Comparison of ENCODE assay signal across 14 cellular contexts in the genomic region with DNA sequence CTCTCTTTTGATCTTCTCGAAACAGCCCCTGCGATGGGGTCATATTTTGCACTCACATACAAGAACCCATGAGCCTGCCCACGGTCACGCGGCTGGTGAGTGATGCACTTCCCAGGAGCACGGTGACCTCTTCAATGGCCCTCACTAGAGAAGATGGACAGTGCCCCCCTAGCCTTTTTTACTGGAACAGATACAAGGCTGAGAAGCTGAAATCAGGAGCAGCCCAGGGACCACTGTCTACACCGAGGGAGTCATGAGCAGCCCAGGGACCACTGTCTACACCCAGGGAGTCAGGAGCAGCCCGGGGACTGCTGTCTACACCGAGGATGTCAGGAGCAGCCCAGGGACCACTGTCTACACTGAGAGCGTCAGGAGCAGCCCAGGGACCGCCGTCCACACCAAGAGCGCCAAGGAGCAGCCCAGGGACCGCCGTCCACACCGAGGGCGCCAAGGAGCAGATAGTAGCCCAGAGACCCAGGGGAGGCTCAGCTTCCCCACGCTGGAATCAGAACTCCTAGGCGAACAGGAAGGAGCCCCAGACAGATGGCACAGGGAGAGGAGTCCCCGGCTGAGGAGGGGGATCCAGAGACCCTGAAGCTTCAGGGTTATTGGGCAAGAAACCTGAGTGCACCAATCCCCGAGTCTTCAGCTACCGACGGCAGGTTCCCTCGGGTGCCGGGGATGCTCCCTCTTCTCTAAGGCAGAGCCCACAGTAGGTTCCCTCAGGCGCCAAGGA. TPM values are rescaled to one million over a fixed set of nuclear protein-coding genes. Genes with fewer than 3 reads are reported as not detected.
A peak's percentile ranks its signal among the peaks of the same experiment; 100 is the strongest.
DNase-seq lines count a peak whose midpoint lies in the region; ATAC-seq and TF ChIP-seq lines count a peak whose summit lies in the region.
"Had no signal": no experiment of that assay in that cellular context is flagged by ENCODE, and none has a peak within 500 bp of the region (broad histone marks: within the 10 kb centered on the region; RNA-seq: fewer than 3 reads in every experiment).

No MANE protein-coding gene starts in this region.

- intact Hi-C loops in colonic mucosa (cut with DNase I) (no loop called here), OCI-LY7 (cut with micrococcal nuclease; ENCODE audit: unreplicated experiment) (no loop called here)

- peaks cover 52% of the 10 kb centered on the region for H3K4me1 Mint-ChIP-seq in activated naive CD8-positive, alpha-beta T cell (ENCODE audit: low read depth)
- peaks cover 30% of the 10 kb centered on the region for H3K4me1 Mint-ChIP-seq in activated naive CD8-positive, alpha-beta T cell treated with anti-CD3 and anti-CD28 coated beads, Interleukin-2, amount 50 U/mL, for 24 hours
- peaks cover 19 to 28% of the 10 kb centered on the region in 2 donors for H3K4me1 Mint-ChIP-seq in effector memory CD8-positive, alpha-beta T cell (ENCODE audit: low read depth in 2 of 2)
- H3K4me1 Mint-ChIP-seq in stimulated activated memory B cell treated with anti-CD40 and anti-IgM and Interleukin-4, amounts not matched to agents 10 μg/mL and 1 μg/mL and 100 μg/mL, for 72 hours = peaks cover 32% of the 10 kb centered on the region

- H3K9me2 ChIP-seq in OCI-LY7 (ENCODE audit: insufficient read depth, low read length) = no peaks in the 10 kb centered on the region

- H3K4me2 ChIP-seq in OCI-LY7 (ENCODE audit: low read length) = no peak overlapping the region

- H4K20me1 ChIP-seq in OCI-LY7 (ENCODE audit: insufficient read depth, low read length) = no peaks in the 10 kb centered on the region

- H3K36me3 Mint-ChIP-seq in activated naive CD8-positive, alpha-beta T cell = peaks cover 8% of the 10 kb centered on the region
- peaks cover 21% of the 10 kb centered on the region for H3K36me3 Mint-ChIP-seq in activated naive CD8-positive, alpha-beta T cell treated with anti-CD3 and anti-CD28 coated beads, Interleukin-2, amount 50 U/mL, for 24 hours (ENCODE audit: low read depth)
- peaks cover 19% of the 10 kb centered on the region for H3K36me3 Mint-ChIP-seq in effector memory CD8-positive, alpha-beta T cell (ENCODE audit: insufficient read depth)
- peaks cover 76% of the 10 kb centered on the region for H3K36me3 Mint-ChIP-seq in stimulated activated memory B cell treated with anti-CD40 and anti-IgM and Interleukin-4, amounts not matched to agents 10 μg/mL and 1 μg/mL and 100 μg/mL, for 72 hours

- ATAC-seq in activated naive CD8-positive, alpha-beta T cell treated with anti-CD3 and anti-CD28 coated beads, Interleukin-2, amount 50 U/mL, for 24 hours = no peak
- ATAC-seq in effector memory CD8-positive, alpha-beta T cell (replicated peaks) = no peak
- ATAC-seq in stimulated activated memory B cell treated with anti-CD40 and anti-IgM and Interleukin-4, amounts not matched to agents 10 μg/mL and 1 μg/mL and 100 μg/mL, for 72 hours = no peak
- ATAC-seq in HG03342 (IDR thresholded peaks at IDR 0.05; ENCODE audit: unreplicated experiment) = no peak
- ATAC-seq: pancreas had no signal

- no peak for DNase-seq in activated naive CD8-positive, alpha-beta T cell treated with anti-CD3 and anti-CD28 coated beads, Interleukin-2, amount 50 U/mL, for 24 hours
- DNase-seq in GM06990 (ENCODE audit: extremely low read depth, insufficient read length) (peak; percentile 3), colonic mucosa (no peak), OCI-LY7 (ENCODE audit: low spot score) (no peak)
- no peak for DNase-seq in effector memory CD8-positive, alpha-beta T cell
- DNase-seq: foreskin fibroblast, GDM1, NCI-H524 treated with DMSO at 0.1 percent for 48 hours, SIG-M5 had no signal

- H3K4me3 ChIP-seq in GM06990 (replicated peaks; ENCODE audit: low read depth, low read length) (no peak overlapping the region), colonic mucosa (no peak overlapping the region), OCI-LY7 (ENCODE audit: low read depth, low read length, poor library complexity, severe bottlenecking) (no peak overlapping the region)
- H3K4me3 ChIP-seq: pancreas, suprapubic skin had no signal

- no peak overlapping the region for H2AFZ ChIP-seq in OCI-LY7 (ENCODE audit: low read length)

- no peaks in the 10 kb centered on the region for H3K4me1 ChIP-seq in colonic mucosa
- peaks cover 57% of the 10 kb centered on the region for H3K4me1 ChIP-seq in OCI-LY7 (ENCODE audit: insufficient read depth, low read length, poor library complexity, severe bottlenecking)
- H3K4me1 ChIP-seq: pancreas had no signal

- no peaks in the 10 kb centered on the region for H3K9me3 Mint-ChIP-seq in activated naive CD8-positive, alpha-beta T cell (ENCODE audit: low read depth)
- no peaks in the 10 kb centered on the region for H3K9me3 Mint-ChIP-seq in activated naive CD8-positive, alpha-beta T cell treated with anti-CD3 and anti-CD28 coated beads, Interleukin-2, amount 50 U/mL, for 24 hours
- H3K9me3 Mint-ChIP-seq in effector memory CD8-positive, alpha-beta T cell = no peaks in the 10 kb centered on the region
- H3K9me3 Mint-ChIP-seq in stimulated activated memory B cell treated with anti-CD40 and anti-IgM and Interleukin-4, amounts not matched to agents 10 μg/mL and 1 μg/mL and 100 μg/mL, for 72 hours = no peaks in the 10 kb centered on the region

- TF ChIP-seq CTCF in GM06990 (IDR thresholded peaks at IDR 0.05; ENCODE audit: insufficient read depth, low read length, poor library complexity, severe bottlenecking) (no peak), colonic mucosa (IDR thresholded peaks at IDR 0.05) (no peak), OCI-LY7 (conservative IDR thresholded peaks at IDR 0.05; ENCODE audit: low read length) (no peak)

- H3K79me2 ChIP-seq in OCI-LY7 (ENCODE audit: insufficient read depth, low read depth, low read length) = peaks cover 10% of the 10 kb centered on the region; the same call in 1 of the 2 replicates

- H3K4me3 Mint-ChIP-seq in activated naive CD8-positive, alpha-beta T cell = peak overlapping the region; percentile 23
- H3K4me3 Mint-ChIP-seq in activated naive CD8-positive, alpha-beta T cell treated with anti-CD3 and anti-CD28 coated beads, Interleukin-2, amount 50 U/mL, for 24 hours = no peak overlapping the region
- H3K4me3 Mint-ChIP-seq in effector memory CD8-positive, alpha-beta T cell = no peak overlapping the region
- no peak overlapping the region for H3K4me3 Mint-ChIP-seq in stimulated activated memory B cell treated with anti-CD40 and anti-IgM and Interleukin-4, amounts not matched to agents 10 μg/mL and 1 μg/mL and 100 μg/mL, for 72 hours

- POLR2A ChIA-PET in OCI-LY7 (lab: Charles Lee) = no interaction called here

- H3K9me3 ChIP-seq in colonic mucosa = no peaks in the 10 kb centered on the region
- H3K9me3 ChIP-seq in OCI-LY7 (ENCODE audit: low read length) = no peaks in the 10 kb centered on the region
- H3K9me3 ChIP-seq: pancreas, suprapubic skin had no signal

- H3K27ac ChIP-seq in colonic mucosa (no peak overlapping the region), OCI-LY7 (ENCODE audit: low read depth, low read length, poor library complexity, severe bottlenecking) (no peak overlapping the region)
- H3K27ac ChIP-seq: pancreas, suprapubic skin had no signal

- H3K27ac Mint-ChIP-seq in activated naive CD8-positive, alpha-beta T cell = peak overlapping the region; percentile 30
- no peak overlapping the region for H3K27ac Mint-ChIP-seq in activated naive CD8-positive, alpha-beta T cell treated with anti-CD3 and anti-CD28 coated beads, Interleukin-2, amount 50 U/mL, for 24 hours
- peak overlapping the region; percentile 79 to 81 for H3K27ac Mint-ChIP-seq in effector memory CD8-positive, alpha-beta T cell
- peak overlapping the region; percentile 53 for H3K27ac Mint-ChIP-seq in stimulated activated memory B cell treated with anti-CD40 and anti-IgM and Interleukin-4, amounts not matched to agents 10 μg/mL and 1 μg/mL and 100 μg/mL, for 72 hours

- CTCF ChIA-PET in OCI-LY7 (lab: Charles Lee; ENCODE audit: unreplicated experiment) = no interaction called here

- H3K36me3 ChIP-seq in GM06990 (ENCODE audit: control insufficient read depth, insufficient read depth, low read length) (peaks cover 28% of the 10 kb centered on the region), colonic mucosa (peaks cover 8% of the 10 kb centered on the region), OCI-LY7 (ENCODE audit: insufficient read depth, low read length) (peaks cover 95% of the 10 kb centered on the region)

- H3K27me3 Mint-ChIP-seq in activated naive CD8-positive, alpha-beta T cell = no peaks in the 10 kb centered on the region
- no peaks in the 10 kb centered on the region for H3K27me3 Mint-ChIP-seq in activated naive CD8-positive, alpha-beta T cell treated with anti-CD3 and anti-CD28 coated beads, Interleukin-2, amount 50 U/mL, for 24 hours
- H3K27me3 Mint-ChIP-seq in effector memory CD8-positive, alpha-beta T cell = no peaks in the 10 kb centered on the region
- H3K27me3 Mint-ChIP-seq in stimulated activated memory B cell treated with anti-CD40 and anti-IgM and Interleukin-4, amounts not matched to agents 10 μg/mL and 1 μg/mL and 100 μg/mL, for 72 hours = no peaks in the 10 kb centered on the region

- H3K9ac ChIP-seq in colonic mucosa (ENCODE audit: low read depth in 2 of 2, low read length in 2 of 2) = no peak overlapping the region

- H3K27me3 ChIP-seq in GM06990 (replicated peaks; ENCODE audit: control insufficient read depth, insufficient read depth, low read length) (no peaks in the 10 kb centered on the region), colonic mucosa (no peaks in the 10 kb centered on the region)
- H3K27me3 ChIP-seq: pancreas, suprapubic skin had no signal

- BruUV-seq in OCI-LY7 (replicated peaks; lab: Mats Ljungman, UMichigan) = no TSS peak

RNA-seq across cellular contexts. Expression of a gene that starts 23.8 kb away (rescaled TPM):
- total RNA-seq in colonic mucosa = 10 to 100 TPM; 60.2 TPM
- total RNA-seq in OCI-LY7 (2014; rRNA removed; shearing (Covaris generic)) = 97.9 and 112 TPM in 2 replicates
- 143 and 149 TPM in 2 replicates for total RNA-seq in OCI-LY7 (2022)

RNA-seq across cellular contexts. Expression of a gene that starts 54.1 kb away (rescaled TPM):
- not detected for total RNA-seq in colonic mucosa
- total RNA-seq in OCI-LY7 (2014; rRNA removed; shearing (Covaris generic)) = not detected in 2 replicates
- not detected in 2 replicates for total RNA-seq in OCI-LY7 (2022)
